8 cellular contexts compared by ENCODE assay signal in genomic region chr1:5509664-5510452, GRCh38.
DNase-seq lines count a peak whose midpoint lies in the region; ATAC-seq lines count a peak whose summit lies in the region.

No MANE protein-coding gene starts in this region.

- WGBS in iPS DF 6.9 (ENCODE audit: insufficient coverage, insufficient read length) = no CpG with 5 or more reads among the region's 21 CpGs

- peaks cover 1% of the 10 kb centered on the region for H3K9me3 ChIP-seq in iPS DF 6.9 (ENCODE audit: control insufficient read depth, insufficient read depth, low read length)

- no peak for ATAC-seq in GM19397 (IDR thresholded peaks at IDR 0.05; ENCODE audit: unreplicated experiment)

- H3K36me3 ChIP-seq in iPS DF 6.9 (ENCODE audit: control insufficient read depth, insufficient read depth, low read length) = no peaks in the 10 kb centered on the region

- peak; percentile 71 for DNase-seq in ELF-1 (ENCODE audit: low read depth, low spot score)
- peak; percentile 40 to 43 for DNase-seq in Kasumi-1 (lab: John Stamatoyannopoulos, UW)
- peak; percentile 61 for DNase-seq in UCSD-AML1 (lab: John Stamatoyannopoulos, UW; ENCODE audit: unreplicated experiment)
- peak; percentile 63 for DNase-seq in astrocyte of the hippocampus (ENCODE audit: low read depth, low spot score)
- DNase-seq in iPS DF 6.9 (ENCODE audit: low read depth, low spot score) = peak; percentile 31
- peak; percentile 40 to 65 (median 47) for DNase-seq in stimulated activated CD4-positive, alpha-beta T cell treated with anti-CD3 and anti-CD28 coated beads, Interleukin-12 subunit alpha, Interleukin-12 subunit beta, amount 100 ng/mL, for 48 hours (ENCODE audit: low read depth in 2 of 3, low spot score in 1 of 3)
- DNase-seq in NCI-H2081 (lab: John Stamatoyannopoulos, UW) = no peak

- no peak overlapping the region for H3K4me3 ChIP-seq in iPS DF 6.9 (ENCODE audit: low read length)

- H3K27ac ChIP-seq in iPS DF 6.9 (ENCODE audit: low read length) = no peak overlapping the region

- H3K4me1 ChIP-seq in iPS DF 6.9 (ENCODE audit: control insufficient read depth, insufficient read depth, low read length) = no peaks in the 10 kb centered on the region

- no peaks in the 10 kb centered on the region; the same call in 1 of the 2 replicates for H3K27me3 ChIP-seq in iPS DF 6.9 (ENCODE audit: control insufficient read depth, insufficient read depth, low read length)

Comparison
In these comparisons a context has a peak if more than half of its experiments do, and no peak if none do; other contexts are left out.
1. DNase-seq: peak in ELF-1 (single experiment), Kasumi-1 (2 of 2), UCSD-AML1 (single experiment), astrocyte of the hippocampus (single experiment), iPS DF 6.9 (single experiment) and stimulated activated CD4-positive, alpha-beta T cell treated with anti-CD3 and anti-CD28 coated beads, Interleukin-12 subunit alpha, Interleukin-12 subunit beta, amount 100 ng/mL, for 48 hours (3 of 3); none in NCI-H2081 (0 of 2).